ENCODE assay signal across 9 cellular contexts in the genomic region with DNA sequence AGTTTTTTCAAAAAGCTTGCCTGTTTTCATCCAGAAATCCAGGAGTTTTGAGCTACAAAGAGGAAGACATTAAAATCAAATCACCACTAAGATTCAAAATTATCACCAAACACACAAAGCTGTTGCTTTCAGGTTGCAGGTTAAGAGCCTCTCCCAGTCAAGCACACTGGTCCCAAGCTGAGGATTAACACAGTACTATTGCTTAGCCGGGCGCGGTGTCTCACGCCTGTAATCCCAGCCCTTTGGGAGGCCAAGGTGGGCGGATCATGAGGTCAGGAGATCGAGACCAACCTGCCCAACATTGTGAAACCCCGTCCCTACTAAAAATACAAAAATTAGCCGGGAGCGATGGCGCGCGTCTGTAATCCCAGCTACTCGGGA.
DNase-seq lines count a peak whose midpoint lies in the region; ATAC-seq and TF ChIP-seq lines count a peak whose summit lies in the region.
"Had no signal": no experiment of that assay in that cellular context is flagged by ENCODE, and none has a peak within 500 bp of the region (broad histone marks: within the 10 kb centered on the region; RNA-seq: fewer than 3 reads in every experiment).

No MANE protein-coding gene starts in this region.

- peaks cover 0 to 3% of the 10 kb centered on the region in 2 donors for H3K27me3 ChIP-seq in tibial artery

- no peak overlapping the region for H3K27ac Mint-ChIP-seq in central memory CD8-positive, alpha-beta T cell (ENCODE audit: low read depth)
- H3K27ac Mint-ChIP-seq: activated B cell treated with CpG ODN at 0.5 μM for 24 hours; activated naive CD4-positive, alpha-beta T cell treated with anti-CD3 and anti-CD28 coated beads, Interleukin-2, amount 50 U/mL, for 72 hours had no signal

- no peaks in the 10 kb centered on the region for H3K4me1 Mint-ChIP-seq in central memory CD8-positive, alpha-beta T cell

- TF ChIP-seq CTCF in tibial artery (IDR thresholded peaks at IDR 0.05): no peak

- no peaks in the 10 kb centered on the region for H3K36me3 ChIP-seq in tibial artery

- peaks cover 0 to 20% (median 8%) of the 10 kb centered on the region in 4 donors for H3K4me1 ChIP-seq in tibial artery

- peak overlapping the region; percentile 14 for H3K4me3 Mint-ChIP-seq in central memory CD8-positive, alpha-beta T cell

- peak; percentile 21 for ATAC-seq in GM21381 (IDR thresholded peaks at IDR 0.05; ENCODE audit: unreplicated experiment)
- ATAC-seq in HG03135 (IDR thresholded peaks at IDR 0.05; ENCODE audit: unreplicated experiment): peak; percentile 10
- no peak for ATAC-seq in central memory CD8-positive, alpha-beta T cell (replicated peaks; ENCODE audit: extremely low read depth, poor library complexity, severe bottlenecking)
- ATAC-seq in esophagus mucosa: no peak

- H3K9me3 Mint-ChIP-seq in central memory CD8-positive, alpha-beta T cell: peaks cover 11% of the 10 kb centered on the region
- H3K9me3 Mint-ChIP-seq: activated B cell treated with CpG ODN at 0.5 μM for 24 hours had no signal

- intact Hi-C loops in tibial artery (cut with DNase I; ENCODE audit: low total_unique reads): no loop called here

- H3K4me3 ChIP-seq in tibial artery: peak overlapping the region; percentile 55 to 69

- H3K27ac ChIP-seq in tibial artery: no peak overlapping the region

- no peaks in the 10 kb centered on the region for H3K9me3 ChIP-seq in tibial artery

- DNase-seq in central memory CD8-positive, alpha-beta T cell (ENCODE audit: low spot score in 2 of 2): no peak
- DNase-seq in tibial artery (no peak), NCI-H1048 (lab: John Stamatoyannopoulos, UW) (no peak)
- no peak for DNase-seq in activated naive CD4-positive, alpha-beta T cell treated with anti-CD3 and anti-CD28 coated beads, Interleukin-2, amount 50 U/mL, for 16 hours
- DNase-seq: activated B cell treated with CpG ODN at 0.5 μM for 24 hours had no signal

- peaks cover 2% of the 10 kb centered on the region for H3K36me3 Mint-ChIP-seq in central memory CD8-positive, alpha-beta T cell (ENCODE audit: insufficient read depth)

- no peaks in the 10 kb centered on the region for H3K27me3 Mint-ChIP-seq in central memory CD8-positive, alpha-beta T cell

Comparison
In these comparisons a context has a peak if more than half of its experiments do, and no peak if none do; other contexts are left out.
1. ATAC-seq: peak in GM21381 (single experiment) and HG03135 (single experiment); none in central memory CD8-positive, alpha-beta T cell (single experiment) and esophagus mucosa (single experiment).